In genomic region chr19:43983912-43984686, GRCh38 we compare ENCODE assay signal across 8 cellular contexts. TPM values are rescaled to one million over a fixed set of nuclear protein-coding genes. Genes with fewer than 3 reads are reported as not detected.
DNase-seq lines count a peak whose midpoint lies in the region; ATAC-seq, FAIRE-seq and TF ChIP-seq lines count a peak whose summit lies in the region.

Gene ZNF155, plus strand, starts transcription at chr19:43984188. Its CDS starts 4,356 bp downstream, at chr19:43988544.

- peaks cover 12% of the 10 kb centered on the region for H3K4me1 Mint-ChIP-seq in neural crest cell
- peaks cover 13% of the 10 kb centered on the region for H3K4me1 Mint-ChIP-seq in stimulated activated naive CD8-positive, alpha-beta T cell treated with anti-CD3 and anti-CD28 coated beads, Interleukin-15, Interleukin-2, amounts not matched to agents 100 ng/mL and 50 ng/mL, for 24 hours (ENCODE audit: low read depth)

- H3K4me3 ChIP-seq in LNCaP clone FGC (ENCODE audit: low read depth, low read length), result peak within 1 kb of the TSS; percentile 68

- DNase-seq in Caki2 (ENCODE audit: low read depth) (peak; percentile 93), LNCaP clone FGC (ENCODE audit: low read depth) (peak; percentile 93), SIG-M5 treated with dmso at 0.1 percent for 504 hours (lab: John Stamatoyannopoulos, UW; ENCODE audit: unreplicated experiment) (peak; percentile 89), frontal cortex (ENCODE audit: low spot score in 2 of 2) (peak; percentile 65 to 83), neural crest cell (ENCODE audit: low read depth, low spot score) (peak; percentile 72)
- peak; percentile 73 for DNase-seq in activated naive CD4-positive, alpha-beta T cell treated with Interleukin-2 at 50 U/mL for 16 hours

- peak within 1 kb of the TSS; percentile 100 for H3K4me3 Mint-ChIP-seq in neural crest cell
- peak within 1 kb of the TSS; percentile 96 for H3K4me3 Mint-ChIP-seq in stimulated activated naive CD8-positive, alpha-beta T cell treated with anti-CD3 and anti-CD28 coated beads, Interleukin-15, Interleukin-2, amounts not matched to agents 100 ng/mL and 50 ng/mL, for 24 hours

- peak; percentile 51 for FAIRE-seq in frontal cortex (lab: Jason Lieb, UNC)

- H3K27ac Mint-ChIP-seq in neural crest cell (ENCODE audit: unreplicated experiment), result peak within 1 kb of the TSS; percentile 96
- H3K27ac Mint-ChIP-seq in stimulated activated naive CD8-positive, alpha-beta T cell treated with anti-CD3 and anti-CD28 coated beads, Interleukin-15, Interleukin-2, amounts not matched to agents 100 ng/mL and 50 ng/mL, for 24 hours, result peak within 1 kb of the TSS; percentile 96

- H3K9me3 Mint-ChIP-seq in neural crest cell, result peaks cover 16% of the 10 kb centered on the region
- peaks cover 21% of the 10 kb centered on the region for H3K9me3 Mint-ChIP-seq in stimulated activated naive CD8-positive, alpha-beta T cell treated with anti-CD3 and anti-CD28 coated beads, Interleukin-15, Interleukin-2, amounts not matched to agents 100 ng/mL and 50 ng/mL, for 24 hours

- peak; percentile 66 for ATAC-seq in GM21717 (IDR thresholded peaks at IDR 0.05; ENCODE audit: unreplicated experiment)

- peaks cover 24% of the 10 kb centered on the region for H3K36me3 Mint-ChIP-seq in neural crest cell (ENCODE audit: low read depth)
- H3K36me3 Mint-ChIP-seq in stimulated activated naive CD8-positive, alpha-beta T cell treated with anti-CD3 and anti-CD28 coated beads, Interleukin-15, Interleukin-2, amounts not matched to agents 100 ng/mL and 50 ng/mL, for 24 hours (ENCODE audit: low read depth), result peaks cover 23% of the 10 kb centered on the region

- no peaks in the 10 kb centered on the region for H3K27me3 Mint-ChIP-seq in neural crest cell (ENCODE audit: low read depth)
- H3K27me3 Mint-ChIP-seq in stimulated activated naive CD8-positive, alpha-beta T cell treated with anti-CD3 and anti-CD28 coated beads, Interleukin-15, Interleukin-2, amounts not matched to agents 100 ng/mL and 50 ng/mL, for 24 hours, result no peaks in the 10 kb centered on the region

- TF ChIP-seq CTCF in LNCaP clone FGC (IDR thresholded peaks at IDR 0.05; ENCODE audit: control insufficient read depth, extremely low read depth, insufficient read depth) (no peak), neural crest cell (conservative IDR thresholded peaks at IDR 0.05) (no peak)

- in situ Hi-C loops in Caki2 (cut with HindIII; ENCODE audit: low pct_unique_long_range_greater_than_20kb, low sequenced_read_pairs), result no loop called here

RNA-seq across cellular contexts. Expression of gene ZNF155, which starts in this region (rescaled TPM):
- 10.3 and 13.5 TPM in 2 replicates for total RNA-seq in Caki2 (2014; rRNA removed; shearing (Covaris generic); ENCODE audit: low replicate concordance)
- total RNA-seq in frontal cortex, result 13.0 TPM
- 8.8 and 11.9 TPM in 2 replicates for total RNA-seq in neural crest cell

Comparison
In these comparisons a context has a peak if more than half of its experiments do, and no peak if none do; other contexts are left out.
1. Peak in every context shown above with its lines: DNase-seq, ATAC-seq and H3K4me3 ChIP-seq.